Comparison of ENCODE assay signal across 8 cellular contexts in genomic region chr10:42552188-42553063, GRCh38.
DNase-seq lines count a peak whose midpoint lies in the region; ATAC-seq, FAIRE-seq and TF ChIP-seq lines count a peak whose summit lies in the region.

No MANE protein-coding gene starts in this region.

- H3K4me3 Mint-ChIP-seq in T-helper 2 cell treated with Interferon-gamma antibody and Interleukin-4, amounts not matched to agents 5 μg/mL and 100 μg/mL, for 36 hours = peak overlapping the region; percentile 97
- H3K4me3 Mint-ChIP-seq in astrocyte (ENCODE audit: unreplicated experiment) = peak overlapping the region; percentile 90

- peaks cover 8% of the 10 kb centered on the region for H3K79me2 ChIP-seq in astrocyte (ENCODE audit: insufficient read depth, low read length)

- peaks cover 22% of the 10 kb centered on the region for H3K9me3 Mint-ChIP-seq in T-helper 2 cell treated with Interferon-gamma antibody and Interleukin-4, amounts not matched to agents 5 μg/mL and 100 μg/mL, for 36 hours
- H3K9me3 Mint-ChIP-seq in astrocyte (ENCODE audit: unreplicated experiment) = peaks cover 2% of the 10 kb centered on the region

- H3K27me3 ChIP-seq in astrocyte (ENCODE audit: insufficient read depth, low read length) (no peaks in the 10 kb centered on the region), right cardiac atrium (ENCODE audit: control insufficient read depth, insufficient read depth) (no peaks in the 10 kb centered on the region), psoas muscle (ENCODE audit: insufficient read depth in 3 of 3, low read length in 2 of 3) (no peaks in the 10 kb centered on the region)

- peak; percentile 59 for DNase-seq in NCI-H187 treated with DMSO at 0.1 percent for 48 hours (lab: John Stamatoyannopoulos, UW)
- peak; percentile 95 for DNase-seq in T-helper 2 cell treated with Interferon-gamma antibody and Interleukin-4, amounts not matched to agents 5 μg/mL and 100 μg/mL, for 36 hours (ENCODE audit: low spot score)
- DNase-seq in astrocyte (ENCODE audit: low read depth) = peak; percentile 94
- DNase-seq in right cardiac atrium = peak; percentile 96 to 99 (median 97)
- peak; percentile 95 to 97 for DNase-seq in psoas muscle
- peak; percentile 98 for DNase-seq in urothelium cell line (ENCODE audit: low spot score)

- H3K9me3 ChIP-seq in astrocyte (ENCODE audit: insufficient read depth, low read depth, low read length) = no peaks in the 10 kb centered on the region
- no peaks in the 10 kb centered on the region for H3K9me3 ChIP-seq in right cardiac atrium (ENCODE audit: control insufficient read depth, low read length)
- no peaks in the 10 kb centered on the region for H3K9me3 ChIP-seq in psoas muscle

- no peaks in the 10 kb centered on the region for H4K20me1 ChIP-seq in astrocyte (ENCODE audit: insufficient read depth, low read length)

- H2AFZ ChIP-seq in astrocyte (ENCODE audit: low read depth, low read length) = peak overlapping the region; percentile 99

- intact Hi-C loops in right cardiac atrium (cut with DNase I) = no loop called here
- intact Hi-C loops in psoas muscle (cut with DNase I) = loop anchor here (5.0 kb wide), 1 partner anchor 85 kb away; the partner anchor contains the start of gene ZNF33B (in 2 of the 2)

- peak overlapping the region; percentile 95 for H3K4me2 ChIP-seq in astrocyte (ENCODE audit: low read length)

- peak overlapping the region; percentile 85 for H3K4me3 ChIP-seq in astrocyte (ENCODE audit: insufficient read depth, low read depth, low read length)
- H3K4me3 ChIP-seq in right cardiac atrium (ENCODE audit: low read length) = peak overlapping the region; percentile 66
- peak overlapping the region; percentile 92 for H3K4me3 ChIP-seq in psoas muscle

- H3K4me1 ChIP-seq in astrocyte (ENCODE audit: insufficient read depth, low read length) (peaks cover 8% of the 10 kb centered on the region), right cardiac atrium (ENCODE audit: control insufficient read depth, insufficient read depth, low read length) (peaks cover 4% of the 10 kb centered on the region), psoas muscle (peaks cover 11% of the 10 kb centered on the region)

- H3K27me3 Mint-ChIP-seq in T-helper 2 cell treated with Interferon-gamma antibody and Interleukin-4, amounts not matched to agents 5 μg/mL and 100 μg/mL, for 36 hours (ENCODE audit: low read depth) = no peaks in the 10 kb centered on the region
- peaks cover 7% of the 10 kb centered on the region for H3K27me3 Mint-ChIP-seq in astrocyte (ENCODE audit: low read depth, unreplicated experiment)

- TF ChIP-seq POLR2A in GM18505 (IDR thresholded peaks at IDR 0.05; ENCODE audit: borderline replicate concordance, extremely low read depth, insufficient read depth, insufficient read length) = peak; percentile 66

- peak overlapping the region; percentile 97 for H3K27ac Mint-ChIP-seq in T-helper 2 cell treated with Interferon-gamma antibody and Interleukin-4, amounts not matched to agents 5 μg/mL and 100 μg/mL, for 36 hours
- H3K27ac Mint-ChIP-seq in astrocyte (ENCODE audit: unreplicated experiment) = peak overlapping the region; percentile 67

- peak; percentile 90 for ATAC-seq in GM18505 (IDR thresholded peaks at IDR 0.05; ENCODE audit: unreplicated experiment)
- peak; percentile 99 for ATAC-seq in HG02970 (IDR thresholded peaks at IDR 0.05; ENCODE audit: low FRiP score, unreplicated experiment)
- peak; percentile 99 for ATAC-seq in right cardiac atrium
- ATAC-seq in psoas muscle = peak; percentile 98 to 100 (median 100)

- H3K36me3 Mint-ChIP-seq in T-helper 2 cell treated with Interferon-gamma antibody and Interleukin-4, amounts not matched to agents 5 μg/mL and 100 μg/mL, for 36 hours (ENCODE audit: low read depth) = peaks cover 40% of the 10 kb centered on the region
- no peaks in the 10 kb centered on the region for H3K36me3 Mint-ChIP-seq in astrocyte (ENCODE audit: low read depth, unreplicated experiment)

- TF ChIP-seq CTCF in astrocyte (IDR thresholded peaks at IDR 0.05; ENCODE audit: insufficient read depth, low read depth, low read length) (no peak), psoas muscle (IDR thresholded peaks at IDR 0.05) (no peak)

- under 1% methylated on average over 61 of the region's 61 CpGs for WGBS in right cardiac atrium
- WGBS in psoas muscle, 3 donors = 0% methylated on average over 60 to 61 of the region's 61 CpGs

- FAIRE-seq in astrocyte (lab: Jason Lieb, UNC) (no peak), urothelium cell line (lab: Jason Lieb, UNC) (peak; percentile 85)

- peak overlapping the region; percentile 48 for H3K27ac ChIP-seq in astrocyte (ENCODE audit: low read depth, low read length)
- H3K27ac ChIP-seq in right cardiac atrium (ENCODE audit: low read length) = peak overlapping the region; percentile 6
- peak overlapping the region; percentile 72 for H3K27ac ChIP-seq in psoas muscle

- peak overlapping the region; percentile 83 for H3K9ac ChIP-seq in astrocyte (ENCODE audit: low read length)

- H3K4me1 Mint-ChIP-seq in T-helper 2 cell treated with Interferon-gamma antibody and Interleukin-4, amounts not matched to agents 5 μg/mL and 100 μg/mL, for 36 hours (ENCODE audit: low read depth) = peaks cover 29% of the 10 kb centered on the region
- peaks cover 4% of the 10 kb centered on the region for H3K4me1 Mint-ChIP-seq in astrocyte (ENCODE audit: low read depth, unreplicated experiment)

- no peaks in the 10 kb centered on the region for H3K36me3 ChIP-seq in astrocyte (ENCODE audit: insufficient read depth, low read length)
- peaks cover 0 to 5% of the 10 kb centered on the region in 2 donors for H3K36me3 ChIP-seq in psoas muscle (ENCODE audit: insufficient read depth in 1 of 2, low read depth in 1 of 2)

Comparison
In these comparisons a context has a peak if more than half of its experiments do, and no peak if none do; other contexts are left out.
1. Peak in every context shown above with its lines: DNase-seq, ATAC-seq, H3K4me3 ChIP-seq and H3K27ac ChIP-seq.
2. H3K27ac ChIP-seq: peak in every context shown above with its lines; median percentile 72 in psoas muscle; 48 in astrocyte; 6 in right cardiac atrium.
3. intact Hi-C loops: an anchor here in psoas muscle (5.0 kb wide); none called in right cardiac atrium.